Comparison of ENCODE assay signal across 15 cellular contexts in the genomic region with DNA sequence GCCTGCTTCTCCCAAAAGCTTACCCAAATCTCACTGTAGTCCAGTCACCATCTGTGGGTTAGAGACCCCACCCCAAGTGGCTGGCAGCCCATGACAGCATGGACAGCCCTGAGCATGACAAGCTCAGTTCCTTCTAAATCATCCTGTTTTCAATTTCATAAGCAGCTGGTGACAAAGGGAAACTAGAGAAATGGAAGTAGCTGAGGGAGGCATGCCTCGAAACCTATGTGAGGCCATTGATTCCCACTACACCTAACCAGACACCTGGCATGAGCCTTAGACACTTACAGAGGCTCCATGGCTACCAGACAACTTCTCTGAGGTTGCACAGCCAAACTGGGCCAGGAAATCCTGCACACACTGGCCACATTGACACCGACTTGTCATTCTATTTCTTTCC. TPM values are rescaled to one million over a fixed set of nuclear protein-coding genes. Genes with fewer than 3 reads are reported as not detected.
DNase-seq lines count a peak whose midpoint lies in the region; ATAC-seq and TF ChIP-seq lines count a peak whose summit lies in the region.
"Had no signal": no experiment of that assay in that cellular context is flagged by ENCODE, and none has a peak within 500 bp of the region (broad histone marks: within the 10 kb centered on the region; RNA-seq: fewer than 3 reads in every experiment).

No MANE protein-coding gene starts in this region.

- no peak overlapping the region for H3K4me3 Mint-ChIP-seq in nephron progenitor cell
- no peak overlapping the region for H3K4me3 Mint-ChIP-seq in T-helper 2 cell treated with Interferon-gamma antibody and Interleukin-4, amounts not matched to agents 5 μg/mL and 100 μg/mL, for 36 hours
- no peak overlapping the region for H3K4me3 Mint-ChIP-seq in Calu3 (ENCODE audit: low read depth, unreplicated experiment)
- H3K4me3 Mint-ChIP-seq: CD8-positive, alpha-beta T cell; neural progenitor cell had no signal

- no peak for DNase-seq in nephron progenitor cell
- no peak for DNase-seq in Kasumi-1 (lab: John Stamatoyannopoulos, UW)
- DNase-seq in NCI-H1092 (lab: John Stamatoyannopoulos, UW) = no peak
- no peak for DNase-seq in T-helper 2 cell treated with Interferon-gamma antibody and Interleukin-4, amounts not matched to agents 5 μg/mL and 100 μg/mL, for 36 hours (ENCODE audit: low spot score)
- DNase-seq in Calu3 = no peak
- DNase-seq: activated naive CD4-positive, alpha-beta T cell treated with Interleukin-2 at 50 U/mL for 16 hours; CD8-positive, alpha-beta T cell; effector CD4-positive, alpha-beta T cell; Karpas-422; lower lobe of right lung; NCI-H2081 treated with DMSO at 0.1 percent for 48 hours had no signal

- H3K4me1 Mint-ChIP-seq in nephron progenitor cell (no peaks in the 10 kb centered on the region), Calu3 (ENCODE audit: low read depth, unreplicated experiment) (peaks cover 8% of the 10 kb centered on the region)
- H3K4me1 Mint-ChIP-seq in T-helper 2 cell treated with Interferon-gamma antibody and Interleukin-4, amounts not matched to agents 5 μg/mL and 100 μg/mL, for 36 hours (ENCODE audit: low read depth) = no peaks in the 10 kb centered on the region

- ATAC-seq in GM18868 (IDR thresholded peaks at IDR 0.05; ENCODE audit: unreplicated experiment) = peak; percentile 69
- peak; percentile 62 for ATAC-seq in GM21619 (IDR thresholded peaks at IDR 0.05; ENCODE audit: unreplicated experiment)
- ATAC-seq in HG03097 (IDR thresholded peaks at IDR 0.05; ENCODE audit: low FRiP score, unreplicated experiment) = peak; percentile 59
- ATAC-seq: CD8-positive, alpha-beta T cell had no signal

- peak overlapping the region; percentile 38 for H3K27ac Mint-ChIP-seq in nephron progenitor cell
- no peak overlapping the region for H3K27ac Mint-ChIP-seq in T-helper 2 cell treated with Interferon-gamma antibody and Interleukin-4, amounts not matched to agents 5 μg/mL and 100 μg/mL, for 36 hours
- no peak overlapping the region for H3K27ac Mint-ChIP-seq in Calu3 (ENCODE audit: unreplicated experiment)
- H3K27ac Mint-ChIP-seq: CD8-positive, alpha-beta T cell; neural progenitor cell had no signal

- H3K9me3 Mint-ChIP-seq in nephron progenitor cell (no peaks in the 10 kb centered on the region), Calu3 (ENCODE audit: low read depth, unreplicated experiment) (no peaks in the 10 kb centered on the region)
- H3K9me3 Mint-ChIP-seq in T-helper 2 cell treated with Interferon-gamma antibody and Interleukin-4, amounts not matched to agents 5 μg/mL and 100 μg/mL, for 36 hours = no peaks in the 10 kb centered on the region
- H3K9me3 Mint-ChIP-seq: CD8-positive, alpha-beta T cell; neural progenitor cell had no signal

- intact Hi-C loops in Calu3 (cut with micrococcal nuclease; ENCODE audit: unreplicated experiment) = no loop called here

- H3K36me3 Mint-ChIP-seq in nephron progenitor cell (ENCODE audit: low read depth) (peaks cover 14% of the 10 kb centered on the region), Calu3 (ENCODE audit: insufficient read depth, unreplicated experiment) (no peaks in the 10 kb centered on the region)
- peaks cover 4% of the 10 kb centered on the region for H3K36me3 Mint-ChIP-seq in T-helper 2 cell treated with Interferon-gamma antibody and Interleukin-4, amounts not matched to agents 5 μg/mL and 100 μg/mL, for 36 hours (ENCODE audit: low read depth)

- no peaks in the 10 kb centered on the region for H3K27me3 Mint-ChIP-seq in nephron progenitor cell (ENCODE audit: low read depth, poor library complexity)
- no peaks in the 10 kb centered on the region for H3K27me3 Mint-ChIP-seq in T-helper 2 cell treated with Interferon-gamma antibody and Interleukin-4, amounts not matched to agents 5 μg/mL and 100 μg/mL, for 36 hours (ENCODE audit: low read depth)
- no peaks in the 10 kb centered on the region for H3K27me3 Mint-ChIP-seq in Calu3 (ENCODE audit: unreplicated experiment)

- CTCF ChIA-PET in Calu3 (lab: Charles Lee) = no interaction called here

- TF ChIP-seq CTCF in nephron progenitor cell (IDR thresholded peaks at IDR 0.05) (no peak), Calu3 (IDR thresholded peaks at IDR 0.05; ENCODE audit: unreplicated experiment) (no peak)

- no TSS peak for BruUV-seq in Calu3 (replicated peaks; lab: Mats Ljungman, UMichigan)

RNA-seq across cellular contexts. Expression of a gene that starts 56.2 kb away (rescaled TPM):
- total RNA-seq in Calu3 (2022) = 10.0 and 12.5 TPM in 2 replicates
